ENCODE assay signal across 9 cellular contexts in the genomic region with DNA sequence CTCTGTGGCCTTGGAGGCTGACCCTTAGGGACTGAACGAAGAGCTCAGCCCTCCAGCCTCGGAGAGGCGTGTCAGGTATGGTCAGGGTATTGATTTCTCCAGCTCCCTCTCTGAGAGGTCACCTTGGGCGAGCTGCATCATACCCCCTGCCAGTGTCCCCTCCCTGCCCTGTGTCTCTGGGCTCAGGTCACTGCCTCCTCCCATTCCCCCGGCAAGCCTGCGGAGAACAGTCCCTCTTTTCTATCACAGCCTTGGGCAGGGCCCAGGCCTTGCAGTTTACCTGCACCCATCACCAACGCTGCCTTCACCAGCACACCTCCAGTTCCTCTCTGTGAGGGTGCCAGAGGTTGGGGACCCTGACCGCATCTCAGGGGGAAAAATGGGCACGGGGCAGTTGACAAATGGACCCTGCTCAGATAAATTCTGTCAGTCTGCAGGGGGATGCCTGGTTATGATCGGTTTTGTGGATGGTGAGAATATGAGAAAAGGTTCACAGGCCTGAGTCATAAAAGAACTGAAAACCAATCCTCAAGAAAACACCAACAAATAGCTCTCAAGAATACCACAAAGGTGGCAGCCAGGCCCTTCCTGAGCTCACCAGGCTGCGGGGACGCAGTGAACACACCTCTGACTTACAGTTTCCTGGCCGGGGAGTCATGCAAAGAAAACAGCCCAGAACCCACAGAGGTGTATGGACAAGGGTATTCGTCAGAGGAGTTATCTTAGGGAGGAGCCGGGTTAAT. TPM values are rescaled to one million over a fixed set of nuclear protein-coding genes. Genes with fewer than 3 reads are reported as not detected.
DNase-seq lines count a peak whose midpoint lies in the region; ATAC-seq and TF ChIP-seq lines count a peak whose summit lies in the region.
"Had no signal": no experiment of that assay in that cellular context is flagged by ENCODE, and none has a peak within 500 bp of the region (broad histone marks: within the 10 kb centered on the region; RNA-seq: fewer than 3 reads in every experiment).

No MANE protein-coding gene starts in this region.

- intact Hi-C loops in spleen (cut with DNase I; ENCODE audit: low total_unique reads) = no loop called here

- 71 to 76% (median 74%) methylated on average over 15 of the region's 15 CpGs for WGBS in spleen, 5 donors

- ATAC-seq in GM18517 (IDR thresholded peaks at IDR 0.05; ENCODE audit: unreplicated experiment) (peak; percentile 70), HG03457 (IDR thresholded peaks at IDR 0.05; ENCODE audit: unreplicated experiment) (peak; percentile 85), HG02571 (IDR thresholded peaks at IDR 0.05; ENCODE audit: unreplicated experiment) (no peak)

- no peak for TF ChIP-seq CTCF in spleen (IDR thresholded peaks at IDR 0.05 in 8 of 11, conservative IDR thresholded peaks at IDR 0.05 in 3 of 11)

- H3K36me3 ChIP-seq in spleen = no peaks in the 10 kb centered on the region

- no peak for TF ChIP-seq POLR2A in spleen (IDR thresholded peaks at IDR 0.05)

- H3K9me3 ChIP-seq in spleen = no peaks in the 10 kb centered on the region

- no peak overlapping the region for H3K27ac ChIP-seq in spleen

- peaks cover 0 to under 1% (median 0%) of the 10 kb centered on the region in 7 donors for H3K27me3 ChIP-seq in spleen (replicated peaks in 1 of 7)

- peak; percentile 34 for DNase-seq in activated T-helper 9 cell treated with anti-CD3 and anti-CD28 coated beads, Interleukin-2, amount 50 U/mL, for 16 hours (ENCODE audit: low read depth)
- DNase-seq in spleen = peak; percentile 64
- no peak for DNase-seq in islet precursor cell
- no peak for DNase-seq in NCI-H446 treated with DMSO at 0.1 percent for 48 hours (lab: John Stamatoyannopoulos, UW)
- DNase-seq in NCI-H526 treated with DMSO at 0.1 percent for 48 hours (lab: John Stamatoyannopoulos, UW) = no peak
- DNase-seq: KBM-7 had no signal

- peaks cover 0 to 9% (median 1%) of the 10 kb centered on the region in 6 donors for H3K4me1 ChIP-seq in spleen

- no peak overlapping the region for H3K4me3 ChIP-seq in spleen

RNA-seq across cellular contexts. Expression of gene RXRA, which starts 24.7 kb away (rescaled TPM):
- 100 to 1,000 TPM in 2 of 7 donors, 10 to 100 TPM in 5; 67.7 to 116 (median 95.6) TPM for total RNA-seq in spleen
- 10 to 100 TPM; 10.9 to 40.4 (median 11.9) TPM for polyA plus RNA-seq in spleen

Comparison
In these comparisons a context has a peak if more than half of its experiments do, and no peak if none do; other contexts are left out.
1. DNase-seq: peak in activated T-helper 9 cell treated with anti-CD3 and anti-CD28 coated beads, Interleukin-2, amount 50 U/mL, for 16 hours (single experiment) and spleen (single experiment); none in islet precursor cell (single experiment), NCI-H446 treated with DMSO at 0.1 percent for 48 hours (single experiment) and NCI-H526 treated with DMSO at 0.1 percent for 48 hours (single experiment).